Comparison of ENCODE assay signal across 17 cellular contexts in the genomic region with DNA sequence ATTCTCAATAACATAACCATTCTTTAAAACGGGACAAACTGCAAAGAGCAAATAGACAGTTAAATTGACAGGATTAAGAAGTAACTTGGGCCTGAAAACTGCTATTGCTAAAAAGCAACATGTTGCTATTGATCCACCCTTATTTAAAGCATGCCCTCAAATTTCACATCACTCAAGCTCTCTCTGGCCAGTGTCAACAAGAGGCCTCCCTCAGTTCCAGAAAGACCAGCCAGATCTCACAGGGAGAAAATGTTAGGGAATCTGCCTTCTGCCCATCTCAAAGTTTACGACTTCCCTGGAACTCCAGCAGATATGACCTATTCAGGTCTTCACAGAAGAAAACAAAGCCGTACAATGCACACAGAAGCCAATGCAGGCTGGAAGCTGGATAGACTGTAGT. TPM values are rescaled to one million over a fixed set of nuclear protein-coding genes. Genes with fewer than 3 reads are reported as not detected.
A peak's percentile ranks its signal among the peaks of the same experiment; 100 is the strongest.
DNase-seq lines count a peak whose midpoint lies in the region; ATAC-seq, FAIRE-seq and TF ChIP-seq lines count a peak whose summit lies in the region.
"Had no signal": no experiment of that assay in that cellular context is flagged by ENCODE, and none has a peak within 500 bp of the region (broad histone marks: within the 10 kb centered on the region; RNA-seq: fewer than 3 reads in every experiment).

No MANE protein-coding gene starts in this region.

- H3K4me3 ChIP-seq in right lobe of liver: no peak overlapping the region
- H3K4me3 ChIP-seq in sigmoid colon: no peak overlapping the region

- 24% methylated on average over 3 of the region's 3 CpGs for WGBS in right lobe of liver (ENCODE audit: insufficient coverage, low coverage, low lambda C conversion rate, missing lambda C conversion rate)
- WGBS in sigmoid colon, 2 donors: 27 to 62% methylated on average over 3 of the region's 3 CpGs

- H3K27ac ChIP-seq in right lobe of liver (peak overlapping the region in 2 of 3 donors; percentile 16 to 42), sigmoid colon (peak overlapping the region; percentile 9 to 67 (median 36))
- H3K27ac ChIP-seq: 22Rv1 had no signal

- no peak for TF ChIP-seq POLR2A in right lobe of liver (IDR thresholded peaks at IDR 0.05)
- no peak for TF ChIP-seq POLR2A in sigmoid colon (IDR thresholded peaks at IDR 0.05)

- peak overlapping the region; percentile 49 for H3K27ac Mint-ChIP-seq in activated T-helper 17 cell treated with anti-CD3 and anti-CD28 coated beads, Interleukin-2, amount 50 U/mL, for 72 hours
- no peak overlapping the region for H3K27ac Mint-ChIP-seq in activated CD8-positive, alpha-beta memory T cell treated with anti-CD3 and anti-CD28 coated beads, Interleukin-2, amount 10 ng/mL, durations not matched to agents 7 days and 5 days
- H3K27ac Mint-ChIP-seq in naive thymus-derived CD8-positive, alpha-beta T cell: peak overlapping the region in 3 of 10 donors; percentile 2 to 73 (median 67)

- H3K4me1 ChIP-seq in right lobe of liver (peaks cover 0 to 58% (median 28%) of the 10 kb centered on the region in 4 donors), sigmoid colon (peaks cover 0 to 94% (median 72%) of the 10 kb centered on the region in 4 donors)

- H3K4me1 Mint-ChIP-seq in activated T-helper 17 cell treated with anti-CD3 and anti-CD28 coated beads, Interleukin-2, amount 50 U/mL, for 72 hours: peaks cover 10% of the 10 kb centered on the region
- H3K4me1 Mint-ChIP-seq in activated CD8-positive, alpha-beta memory T cell treated with anti-CD3 and anti-CD28 coated beads, Interleukin-2, amount 10 ng/mL, durations not matched to agents 7 days and 5 days: peaks cover 31% of the 10 kb centered on the region
- H3K4me1 Mint-ChIP-seq in naive thymus-derived CD8-positive, alpha-beta T cell: peaks cover 15 to 57% (median 50%) of the 10 kb centered on the region in 4 donors

- H3K4me3 Mint-ChIP-seq in activated T-helper 17 cell treated with anti-CD3 and anti-CD28 coated beads, Interleukin-2, amount 50 U/mL, for 72 hours: no peak overlapping the region
- no peak overlapping the region for H3K4me3 Mint-ChIP-seq in activated CD8-positive, alpha-beta memory T cell treated with anti-CD3 and anti-CD28 coated beads, Interleukin-2, amount 10 ng/mL, durations not matched to agents 7 days and 5 days
- no peak overlapping the region for H3K4me3 Mint-ChIP-seq in naive thymus-derived CD8-positive, alpha-beta T cell

- peaks cover 22% of the 10 kb centered on the region for H3K36me3 Mint-ChIP-seq in activated T-helper 17 cell treated with anti-CD3 and anti-CD28 coated beads, Interleukin-2, amount 50 U/mL, for 72 hours (ENCODE audit: low read depth)
- H3K36me3 Mint-ChIP-seq in activated CD8-positive, alpha-beta memory T cell treated with anti-CD3 and anti-CD28 coated beads, Interleukin-2, amount 10 ng/mL, durations not matched to agents 7 days and 5 days: peaks cover 17% of the 10 kb centered on the region
- peaks cover 7 to 27% (median 7%) of the 10 kb centered on the region in 3 donors for H3K36me3 Mint-ChIP-seq in naive thymus-derived CD8-positive, alpha-beta T cell

- H3K27me3 Mint-ChIP-seq in activated T-helper 17 cell treated with anti-CD3 and anti-CD28 coated beads, Interleukin-2, amount 50 U/mL, for 72 hours: no peaks in the 10 kb centered on the region
- H3K27me3 Mint-ChIP-seq in activated CD8-positive, alpha-beta memory T cell treated with anti-CD3 and anti-CD28 coated beads, Interleukin-2, amount 10 ng/mL, durations not matched to agents 7 days and 5 days: no peaks in the 10 kb centered on the region
- H3K27me3 Mint-ChIP-seq in naive thymus-derived CD8-positive, alpha-beta T cell: no peaks in the 10 kb centered on the region

- intact Hi-C loops in right lobe of liver (cut with DNase I): loop anchor here in 1 of 2 donors (5.0 kb wide), 1 partner anchor 98 kb away; no protein-coding TSS in a partner anchor
- intact Hi-C loops in sigmoid colon (cut with DNase I): loop anchor here (2.0 to 10.0 kb wide), 4 partner anchors 99 to 1185 kb away; partner anchors contain the start of genes HERPUD1, KATNB1 and KIFC3

- no peaks in the 10 kb centered on the region for H3K27me3 ChIP-seq in right lobe of liver
- no peaks in the 10 kb centered on the region for H3K27me3 ChIP-seq in sigmoid colon

- H3K9me3 ChIP-seq in right lobe of liver (no peaks in the 10 kb centered on the region), sigmoid colon (no peaks in the 10 kb centered on the region)

- H3K36me3 ChIP-seq in right lobe of liver (peaks cover 0 to 13% (median 9%) of the 10 kb centered on the region in 4 donors), sigmoid colon (peaks cover under 1 to 15% (median 2%) of the 10 kb centered on the region in 4 donors)

- CTCF ChIA-PET in activated CD8-positive, alpha-beta memory T cell treated with anti-CD3 and anti-CD28 coated beads, Interleukin-2, amount 10 ng/mL, durations not matched to agents 7 days and 5 days (lab: Charles Lee): interaction anchor here (1.3 to 3.9 kb wide), 2 partner anchors 9 to 97 kb away, joined by 3 to 20 read pairs; no protein-coding TSS in a partner anchor

- no peak for ATAC-seq in activated T-helper 17 cell treated with anti-CD3 and anti-CD28 coated beads, Interleukin-2, amount 50 U/mL, for 72 hours (replicated peaks)
- ATAC-seq in right lobe of liver: peak; percentile 34 to 73 (median 62)
- ATAC-seq in activated CD8-positive, alpha-beta memory T cell treated with anti-CD3 and anti-CD28 coated beads, Interleukin-2, amount 10 ng/mL, durations not matched to agents 7 days and 5 days: no peak
- no peak for ATAC-seq in naive thymus-derived CD8-positive, alpha-beta T cell

- TF ChIP-seq CTCF in right lobe of liver (IDR thresholded peaks at IDR 0.05) (no peak), sigmoid colon (IDR thresholded peaks at IDR 0.05) (no peak)

- TF ChIP-seq EP300 in sigmoid colon (IDR thresholded peaks at IDR 0.05): no peak

- DNase-seq in DMS 273 (lab: John Stamatoyannopoulos, UW; ENCODE audit: unreplicated experiment) (peak; percentile 31), DMS 273 treated with DMSO at 0.1 percent for 48 hours (lab: John Stamatoyannopoulos, UW) (no peak), right lobe of liver (peak in 1 of 3 donors; percentile 52), sigmoid colon (no peak), urothelium cell line (ENCODE audit: low spot score) (no peak)
- DNase-seq in activated CD8-positive, alpha-beta memory T cell treated with anti-CD3 and anti-CD28 coated beads, Interleukin-2, amount 10 ng/mL, durations not matched to agents 7 days and 5 days: no peak
- no peak for DNase-seq in naive thymus-derived CD8-positive, alpha-beta T cell
- DNase-seq: activated CD4-positive, CD25-positive, alpha-beta regulatory T cell treated with anti-CD3 and anti-CD28 coated beads, Interleukin-2, amount 50 U/mL, for 72 hours; DMS153; effector CD4-positive, alpha-beta T cell; mesendoderm; NCI-H2107; NCI-H524 treated with DMSO at 0.1 percent for 48 hours; stimulated activated CD4-positive, alpha-beta T cell treated with anti-CD3 and anti-CD28 coated beads, Interleukin-4, amount 100 ng/mL, for 1 hour; T1000 had no signal

- POLR2A ChIA-PET in naive thymus-derived CD8-positive, alpha-beta T cell (lab: Charles Lee): interaction anchor here (1.5 kb wide), 1 partner anchor 9 kb away, joined by 5 read pairs; the partner anchor contains the start of gene CFAP20

- H3K9me3 Mint-ChIP-seq in activated T-helper 17 cell treated with anti-CD3 and anti-CD28 coated beads, Interleukin-2, amount 50 U/mL, for 72 hours: no peaks in the 10 kb centered on the region
- no peaks in the 10 kb centered on the region for H3K9me3 Mint-ChIP-seq in activated CD8-positive, alpha-beta memory T cell treated with anti-CD3 and anti-CD28 coated beads, Interleukin-2, amount 10 ng/mL, durations not matched to agents 7 days and 5 days (ENCODE audit: low read depth)
- no peaks in the 10 kb centered on the region for H3K9me3 Mint-ChIP-seq in naive thymus-derived CD8-positive, alpha-beta T cell

- no peak for FAIRE-seq in urothelium cell line (lab: Jason Lieb, UNC)

RNA-seq across cellular contexts. Expression of gene CFAP20, which starts 9.0 kb away (rescaled TPM):
- 10 to 100 TPM; 28.7 to 49.7 TPM for total RNA-seq in activated T-helper 17 cell treated with anti-CD3 and anti-CD28 coated beads, Interleukin-2, amount 50 U/mL, for 72 hours
- total RNA-seq in right lobe of liver: 10 to 100 TPM in 5 of 6 experiments, 1 to 10 TPM in 1; 7.8 to 38.7 (median 18.1) TPM
- 10 to 100 TPM; 11.9 to 42.5 (median 26.6) TPM for total RNA-seq in sigmoid colon
- polyA plus RNA-seq in sigmoid colon: 10 to 100 TPM; 17.4 to 30.1 (median 28.3) TPM
- 10 to 100 TPM; 35.1 to 40.2 TPM for total RNA-seq in activated CD8-positive, alpha-beta memory T cell treated with anti-CD3 and anti-CD28 coated beads, Interleukin-2, amount 10 ng/mL, durations not matched to agents 7 days and 5 days
- 10 to 100 TPM; 25.3 to 30.0 TPM for total RNA-seq in naive thymus-derived CD8-positive, alpha-beta T cell
- polyA plus RNA-seq in naive thymus-derived CD8-positive, alpha-beta T cell: 10 to 100 TPM; 23.9 to 38.8 (median 27.5) TPM

Comparison
In these comparisons a context has a peak if more than half of its experiments do, and no peak if none do; other contexts are left out.
1. ATAC-seq: peak in right lobe of liver (4 of 4); none in activated T-helper 17 cell treated with anti-CD3 and anti-CD28 coated beads, Interleukin-2, amount 50 U/mL, for 72 hours (single experiment), activated CD8-positive, alpha-beta memory T cell treated with anti-CD3 and anti-CD28 coated beads, Interleukin-2, amount 10 ng/mL, durations not matched to agents 7 days and 5 days (single experiment) and naive thymus-derived CD8-positive, alpha-beta T cell (0 of 2).